In the genomic region with DNA sequence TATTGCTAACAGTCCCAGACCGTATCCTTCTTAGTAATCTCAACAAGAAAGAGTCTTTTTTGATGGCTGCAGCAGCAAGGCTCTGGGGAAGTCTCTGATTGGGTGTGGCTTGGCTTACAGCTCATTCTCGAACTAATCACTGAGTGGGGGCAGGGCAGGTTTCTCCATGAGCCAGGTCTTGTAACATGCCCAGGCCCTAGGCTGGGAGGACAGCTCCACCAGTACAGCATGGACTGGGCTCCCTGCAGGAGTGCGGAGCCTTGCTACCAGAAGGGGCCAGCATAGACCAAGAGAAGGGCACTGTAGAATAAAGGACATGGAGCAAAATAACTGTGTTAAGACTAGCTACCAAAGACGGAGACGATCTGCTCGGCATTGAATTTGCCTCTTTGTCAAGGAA, we compare ENCODE assay signal across 10 cellular contexts. TPM values are rescaled to one million over a fixed set of nuclear protein-coding genes. Genes with fewer than 3 reads are reported as not detected.
A peak's percentile ranks its signal among the peaks of the same experiment; 100 is the strongest.
DNase-seq lines count a peak whose midpoint lies in the region; ATAC-seq and TF ChIP-seq lines count a peak whose summit lies in the region.
"Had no signal": no experiment of that assay in that cellular context is flagged by ENCODE, and none has a peak within 500 bp of the region (broad histone marks: within the 10 kb centered on the region; RNA-seq: fewer than 3 reads in every experiment).

No MANE protein-coding gene starts in this region.

- H3K27ac ChIP-seq in transverse colon, result no peak overlapping the region

- WGBS in transverse colon (ENCODE audit: low coverage in 1 of 2), 2 donors, result 56 to 61% methylated on average over 3 to 6 of the region's 6 CpGs

- ATAC-seq in left colon (peak; percentile 93), HG02870 (IDR thresholded peaks at IDR 0.05; ENCODE audit: unreplicated experiment) (no peak)
- no peak for ATAC-seq in activated CD8-positive, alpha-beta T cell treated with anti-CD3 and anti-CD28 coated beads, Interleukin-2, amount 10 ng/mL, durations not matched to agents 7 days and 5 days

- H3K27me3 ChIP-seq in transverse colon, result no peaks in the 10 kb centered on the region

- no peaks in the 10 kb centered on the region for H3K9me3 ChIP-seq in transverse colon

- intact Hi-C loops in left colon (cut with DNase I, micrococcal nuclease), result no loop called here
- intact Hi-C loops in transverse colon (cut with DNase I; ENCODE audit: low total_unique reads), result loop anchor here (2.0 to 10.0 kb wide), 2 partner anchors 53 to 127 kb away; no protein-coding TSS in a partner anchor

- H3K27me3 Mint-ChIP-seq in activated CD8-positive, alpha-beta T cell treated with anti-CD3 and anti-CD28 coated beads, Interleukin-2, amount 10 ng/mL, durations not matched to agents 7 days and 5 days (ENCODE audit: low read depth), result peaks cover 49% of the 10 kb centered on the region

- no peak for TF ChIP-seq EP300 in transverse colon (IDR thresholded peaks at IDR 0.05; ENCODE audit: low read depth)

- CTCF ChIA-PET in activated CD8-positive, alpha-beta T cell treated with anti-CD3 and anti-CD28 coated beads, Interleukin-2, amount 10 ng/mL, durations not matched to agents 7 days and 5 days (lab: Charles Lee), result interaction anchor here (0.6 to 2.0 kb wide), 7 partner anchors 9 to 1229 kb away, joined by 3 to 16 read pairs (median 3); no protein-coding TSS in a partner anchor

- POLR2A ChIA-PET in activated CD8-positive, alpha-beta T cell treated with anti-CD3 and anti-CD28 coated beads, Interleukin-2, amount 10 ng/mL, durations not matched to agents 7 days and 5 days (lab: Charles Lee), result no interaction called here

- H3K4me1 ChIP-seq in transverse colon, result peaks cover 9 to 57% (median 27%) of the 10 kb centered on the region in 4 donors

- in situ Hi-C loops in transverse colon (cut with MboI; ENCODE audit: low pct_ligation_motif_present in 1 of 4, low pct_unique_long_range_greater_than_20kb in 1 of 4, low sequenced_read_pairs in 3 of 4), result loop anchor here in 1 of 4 donors (10.0 kb wide), 1 partner anchor 57 kb away; a partner anchor contains a TSS

- no peak overlapping the region for H3K4me3 ChIP-seq in choroid plexus epithelial cell (ENCODE audit: low read depth, low read length)
- H3K4me3 ChIP-seq in transverse colon, result no peak overlapping the region

- peak; percentile 46 for TF ChIP-seq CTCF in choroid plexus epithelial cell (conservative IDR thresholded peaks at IDR 0.05; ENCODE audit: low read depth, low read length)
- TF ChIP-seq CTCF in transverse colon (IDR thresholded peaks at IDR 0.05), result no peak

- no peak overlapping the region for H3K27ac Mint-ChIP-seq in activated CD8-positive, alpha-beta T cell treated with anti-CD3 and anti-CD28 coated beads, Interleukin-2, amount 10 ng/mL, durations not matched to agents 7 days and 5 days

- no peak overlapping the region for H3K4me3 Mint-ChIP-seq in activated CD8-positive, alpha-beta T cell treated with anti-CD3 and anti-CD28 coated beads, Interleukin-2, amount 10 ng/mL, durations not matched to agents 7 days and 5 days

- H3K9me3 Mint-ChIP-seq in activated CD8-positive, alpha-beta T cell treated with anti-CD3 and anti-CD28 coated beads, Interleukin-2, amount 10 ng/mL, durations not matched to agents 7 days and 5 days (ENCODE audit: insufficient read depth), result no peaks in the 10 kb centered on the region

- H3K36me3 Mint-ChIP-seq in activated CD8-positive, alpha-beta T cell treated with anti-CD3 and anti-CD28 coated beads, Interleukin-2, amount 10 ng/mL, durations not matched to agents 7 days and 5 days (ENCODE audit: low read depth), result no peaks in the 10 kb centered on the region

- no peak for TF ChIP-seq POLR2A in transverse colon (IDR thresholded peaks at IDR 0.05)

- H3K36me3 ChIP-seq in transverse colon, result no peaks in the 10 kb centered on the region

- H3K4me1 Mint-ChIP-seq in activated CD8-positive, alpha-beta T cell treated with anti-CD3 and anti-CD28 coated beads, Interleukin-2, amount 10 ng/mL, durations not matched to agents 7 days and 5 days (ENCODE audit: low read depth), result peaks cover 13% of the 10 kb centered on the region

- DNase-seq in activated effector memory CD4-positive, alpha-beta T cell treated with anti-CD3 and anti-CD28 coated beads, Interleukin-2, amount 50 U/mL, for 16 hours, result peak; percentile 56
- DNase-seq in activated effector memory CD4-positive, alpha-beta T cell treated with Interleukin-2 at 50 U/mL for 16 hours, result no peak
- DNase-seq in choroid plexus epithelial cell (ENCODE audit: low read depth), result peak; percentile 84
- DNase-seq in left colon, result peak; percentile 54 to 72
- DNase-seq in transverse colon, result peak; percentile 52
- DNase-seq in activated CD8-positive, alpha-beta T cell treated with anti-CD3 and anti-CD28 coated beads, Interleukin-2, amount 10 ng/mL, durations not matched to agents 7 days and 5 days, result no peak
- DNase-seq in occipital lobe (lab: John Stamatoyannopoulos, UW), result no peak
- DNase-seq: AML-193 had no signal

RNA-seq across cellular contexts. Expression of a gene that starts 7.2 kb away (rescaled TPM):
- total RNA-seq in left colon, result 10 to 100 TPM; 38.6 to 41.6 TPM
- total RNA-seq in transverse colon, result 100 to 1,000 TPM in 1 of 4 donors, 10 to 100 TPM in 3; 26.8 to 110 (median 45.7) TPM
- total RNA-seq in activated CD8-positive, alpha-beta T cell treated with anti-CD3 and anti-CD28 coated beads, Interleukin-2, amount 10 ng/mL, durations not matched to agents 7 days and 5 days, result not detected
- total RNA-seq in occipital lobe, result 24.5 TPM
- total RNA-seq: OCI-LY7 had no signal

RNA-seq across cellular contexts. Expression of a gene that starts 58.2 kb away (rescaled TPM):
- total RNA-seq in left colon, result 100 to 1,000 TPM; 150 to 155 TPM
- total RNA-seq in transverse colon, result 100 to 1,000 TPM in 3 of 4 donors, 10 to 100 TPM in 1; 77.8 to 187 (median 135) TPM
- total RNA-seq in activated CD8-positive, alpha-beta T cell treated with anti-CD3 and anti-CD28 coated beads, Interleukin-2, amount 10 ng/mL, durations not matched to agents 7 days and 5 days, result 10 to 100 TPM; 31.4 to 33.0 TPM
- total RNA-seq in occipital lobe, result 86.1 TPM

Comparison
In these comparisons a context has a peak if more than half of its experiments do, and no peak if none do; other contexts are left out.
1. DNase-seq: peak in activated effector memory CD4-positive, alpha-beta T cell treated with anti-CD3 and anti-CD28 coated beads, Interleukin-2, amount 50 U/mL, for 16 hours (single experiment), choroid plexus epithelial cell (single experiment), left colon (2 of 2) and transverse colon (single experiment); none in activated effector memory CD4-positive, alpha-beta T cell treated with Interleukin-2 at 50 U/mL for 16 hours (single experiment), activated CD8-positive, alpha-beta T cell treated with anti-CD3 and anti-CD28 coated beads, Interleukin-2, amount 10 ng/mL, durations not matched to agents 7 days and 5 days (single experiment) and occipital lobe (single experiment).
2. RNA of a gene that starts 7.2 kb away (total RNA-seq): 26.8 to 110 TPM in transverse colon, 38.6 to 41.6 TPM in left colon and 24.5 TPM in occipital lobe (single experiment); not detected in activated CD8-positive, alpha-beta T cell treated with anti-CD3 and anti-CD28 coated beads, Interleukin-2, amount 10 ng/mL, durations not matched to agents 7 days and 5 days; every median in the first group is over 10 times any median in the second.